17 cellular contexts compared by ENCODE assay signal in genomic region chr2:76128622-76129021, GRCh38.
DNase-seq lines count a peak whose midpoint lies in the region; ATAC-seq and TF ChIP-seq lines count a peak whose summit lies in the region.
"Had no signal": no experiment of that assay in that cellular context is flagged by ENCODE, and none has a peak within 500 bp of the region (broad histone marks: within the 10 kb centered on the region; RNA-seq: fewer than 3 reads in every experiment).

No MANE protein-coding gene starts in this region.

- no peak overlapping the region for H2AFZ ChIP-seq in hepatocyte
- H2AFZ ChIP-seq in neural progenitor cell (replicated peaks) = no peak overlapping the region

- TF ChIP-seq EP300 in transverse colon (IDR thresholded peaks at IDR 0.05; ENCODE audit: low read depth) = no peak

- no peak for TF ChIP-seq CTCF in colonic mucosa (IDR thresholded peaks at IDR 0.05)
- TF ChIP-seq CTCF in hepatocyte (IDR thresholded peaks at IDR 0.05; ENCODE audit: poor library complexity) = no peak
- TF ChIP-seq CTCF in mucosa of descending colon (IDR thresholded peaks at IDR 0.05) = no peak
- peak in 1 of 5 experiments; percentile 21 for TF ChIP-seq CTCF in transverse colon (IDR thresholded peaks at IDR 0.05)
- TF ChIP-seq CTCF in neural progenitor cell (IDR thresholded peaks at IDR 0.05) = no peak

- 53% methylated on average over 3 of the region's 3 CpGs for WGBS in hepatocyte (ENCODE audit: low lambda C conversion rate, missing lambda C conversion rate)
- WGBS in transverse colon (ENCODE audit: low coverage in 1 of 2), 2 donors = 34 to 42% methylated on average over 3 of the region's 3 CpGs

- TF ChIP-seq POLR2A in transverse colon (IDR thresholded peaks at IDR 0.05) = no peak

- H3K27ac ChIP-seq in colonic mucosa (no peak overlapping the region), hepatocyte (peak overlapping the region; percentile 73), transverse colon (peak overlapping the region in 3 of 4 donors; percentile 48 to 73 (median 68)), neural progenitor cell (no peak overlapping the region)
- H3K27ac ChIP-seq: A549 had no signal

- H3K9ac ChIP-seq in colonic mucosa (ENCODE audit: low read depth in 2 of 2, low read length in 2 of 2) (no peak overlapping the region), neural progenitor cell (no peak overlapping the region)

- H3K4me3 ChIP-seq in colonic mucosa (no peak overlapping the region), hepatocyte (no peak overlapping the region), mucosa of descending colon (no peak overlapping the region), transverse colon (no peak overlapping the region), neural progenitor cell (no peak overlapping the region)
- H3K4me3 ChIP-seq: A549, HAP-1 had no signal

- H3K79me2 ChIP-seq in hepatocyte = no peaks in the 10 kb centered on the region
- H3K79me2 ChIP-seq in neural progenitor cell (ENCODE audit: low read depth) = no peaks in the 10 kb centered on the region

- H4K20me1 ChIP-seq in hepatocyte (ENCODE audit: insufficient read depth, poor library complexity, severe bottlenecking) (no peaks in the 10 kb centered on the region), neural progenitor cell (ENCODE audit: low read depth) (no peaks in the 10 kb centered on the region)

- in situ Hi-C loops in transverse colon (cut with MboI; ENCODE audit: low pct_ligation_motif_present in 1 of 4, low pct_unique_long_range_greater_than_20kb in 1 of 4, low sequenced_read_pairs in 3 of 4) = no loop called here
- in situ Hi-C loops in ACHN (cut with HindIII; ENCODE audit: low pct_ligation_motif_present, low pct_unique_long_range_greater_than_20kb, low sequenced_read_pairs) = no loop called here

- ATAC-seq in mucosa of descending colon = peak; percentile 78
- ATAC-seq: A549; CD8-positive, alpha-beta T cell had no signal

- intact Hi-C loops in colonic mucosa (cut with DNase I) (no loop called here), mucosa of descending colon (cut with DNase I, micrococcal nuclease) (no loop called here), transverse colon (cut with DNase I; ENCODE audit: low total_unique reads) (no loop called here)

- DNase-seq in colonic mucosa = peak; percentile 29
- peak; percentile 19 for DNase-seq in hepatocyte (ENCODE audit: low spot score)
- DNase-seq in mucosa of descending colon = peak in 1 of 3 donors; percentile 20
- no peak for DNase-seq in transverse colon
- DNase-seq in neural progenitor cell (ENCODE audit: low spot score) = no peak
- DNase-seq in HuH-7.5 (ENCODE audit: low spot score) = no peak
- no peak for DNase-seq in ACHN
- DNase-seq: 8988T; C1 segment of cervical spinal cord; Caco-2; CD8-positive, alpha-beta T cell; DMS153; DND-41; GOT3; HFFc6 had no signal

- no peak overlapping the region for H3K4me3 Mint-ChIP-seq in neural progenitor cell
- H3K4me3 Mint-ChIP-seq: CD8-positive, alpha-beta T cell; HFFc6 had no signal

- H3K9me2 ChIP-seq in hepatocyte (replicated peaks; ENCODE audit: insufficient read depth) = no peaks in the 10 kb centered on the region

- no peak overlapping the region for H3K27ac Mint-ChIP-seq in neural progenitor cell
- H3K27ac Mint-ChIP-seq: CD8-positive, alpha-beta T cell; HFFc6 had no signal

- H3K27me3 ChIP-seq in colonic mucosa (no peaks in the 10 kb centered on the region), hepatocyte (no peaks in the 10 kb centered on the region), transverse colon (no peaks in the 10 kb centered on the region), neural progenitor cell (no peaks in the 10 kb centered on the region)

- peaks cover 3% of the 10 kb centered on the region for H3K9me3 Mint-ChIP-seq in neural progenitor cell

- no peak overlapping the region for H3K4me2 ChIP-seq in hepatocyte
- no peak overlapping the region for H3K4me2 ChIP-seq in neural progenitor cell
- H3K4me2 ChIP-seq: A549 had no signal

- no peaks in the 10 kb centered on the region for H3K36me3 Mint-ChIP-seq in neural progenitor cell
- H3K36me3 Mint-ChIP-seq: CD8-positive, alpha-beta T cell had no signal

- no peaks in the 10 kb centered on the region for H3K27me3 Mint-ChIP-seq in neural progenitor cell (ENCODE audit: insufficient read depth, low read depth)

- no peaks in the 10 kb centered on the region for H3F3A ChIP-seq in neural progenitor cell (ENCODE audit: low read depth)

- H3K4me1 ChIP-seq in colonic mucosa = no peaks in the 10 kb centered on the region
- peaks cover 5% of the 10 kb centered on the region for H3K4me1 ChIP-seq in hepatocyte (ENCODE audit: insufficient read depth)
- peaks cover 3% of the 10 kb centered on the region for H3K4me1 ChIP-seq in mucosa of descending colon (ENCODE audit: low read depth)
- peaks cover 0 to 7% (median 2%) of the 10 kb centered on the region in 4 donors for H3K4me1 ChIP-seq in transverse colon
- H3K4me1 ChIP-seq in neural progenitor cell = no peaks in the 10 kb centered on the region
- H3K4me1 ChIP-seq: A549, HAP-1 had no signal

- H3K4me1 Mint-ChIP-seq in neural progenitor cell = peaks cover 7% of the 10 kb centered on the region

- H3K9me3 ChIP-seq in colonic mucosa (no peaks in the 10 kb centered on the region), hepatocyte (ENCODE audit: low read depth) (no peaks in the 10 kb centered on the region), mucosa of descending colon (no peaks in the 10 kb centered on the region), transverse colon (no peaks in the 10 kb centered on the region), neural progenitor cell (ENCODE audit: low read depth) (no peaks in the 10 kb centered on the region)
- H3K9me3 ChIP-seq: A549, Caco-2, HAP-1 had no signal

- H3K36me3 ChIP-seq in colonic mucosa (no peaks in the 10 kb centered on the region), hepatocyte (replicated peaks; ENCODE audit: insufficient read depth, low read depth) (no peaks in the 10 kb centered on the region), mucosa of descending colon (ENCODE audit: low read depth) (no peaks in the 10 kb centered on the region), transverse colon (no peaks in the 10 kb centered on the region), neural progenitor cell (no peaks in the 10 kb centered on the region)
- H3K36me3 ChIP-seq: HAP-1 had no signal

Comparison
In these comparisons a context has a peak if more than half of its experiments do, and no peak if none do; other contexts are left out.
1. DNase-seq: peak in colonic mucosa (single experiment) and hepatocyte (single experiment); none in transverse colon (single experiment), neural progenitor cell (single experiment), HuH-7.5 (single experiment) and ACHN (single experiment).
2. H3K27ac ChIP-seq: peak in hepatocyte (single experiment) and transverse colon (3 of 4); none in colonic mucosa (single experiment) and neural progenitor cell (single experiment).